ENCODE assay signal across 1 cellular context in genomic region chr20:53923745-53924369, GRCh38.
TF ChIP-seq lines count a peak whose summit lies in the region.

No MANE protein-coding gene starts in this region.

TF ChIP-seq in endothelial cell of umbilical vein, 7 proteins besides CTCF, POLR2A, EP300 and RAD21 (continued from another document):
- TF ChIP-seq MAX (IDR thresholded peaks at IDR 0.05; ENCODE audit: insufficient read depth, insufficient read length): no peak
